ENCODE assay signal across 17 cellular contexts in the genomic region with DNA sequence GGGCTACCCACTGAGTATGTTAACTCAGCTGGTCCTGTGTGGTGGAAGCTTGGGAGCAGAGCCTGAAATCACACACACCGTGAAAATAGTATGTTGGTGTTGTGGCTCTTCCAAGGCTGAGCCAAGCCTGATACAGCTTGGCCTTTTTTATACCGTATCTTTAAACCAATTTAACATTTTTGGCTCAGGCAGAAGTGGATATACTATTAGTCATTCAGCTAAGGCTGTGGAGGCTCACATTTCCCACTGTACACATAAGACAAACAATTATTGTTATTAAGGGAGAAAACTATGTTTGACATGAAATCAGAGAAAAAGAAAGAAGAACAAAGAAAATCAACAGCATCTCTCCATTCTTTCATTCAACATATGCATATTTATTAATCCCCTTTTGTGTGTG.
DNase-seq lines count a peak whose midpoint lies in the region; ATAC-seq and TF ChIP-seq lines count a peak whose summit lies in the region.
"Had no signal": no experiment of that assay in that cellular context is flagged by ENCODE, and none has a peak within 500 bp of the region (broad histone marks: within the 10 kb centered on the region; RNA-seq: fewer than 3 reads in every experiment).

No MANE protein-coding gene starts in this region.

- H3K4me3 ChIP-seq in GM23248 (no peak overlapping the region), colonic mucosa (no peak overlapping the region)
- H3K4me3 ChIP-seq: A549, BLaER1 had no signal

- H4K20me1 ChIP-seq in GM23248 (ENCODE audit: insufficient read depth): no peaks in the 10 kb centered on the region
- H4K20me1 ChIP-seq: BLaER1 had no signal

- H3K4me1 ChIP-seq in GM23248 (ENCODE audit: insufficient read depth) (no peaks in the 10 kb centered on the region), colonic mucosa (no peaks in the 10 kb centered on the region)
- H3K4me1 ChIP-seq: A549, Caco-2 had no signal

- no peaks in the 10 kb centered on the region for H3K27me3 ChIP-seq in GM23248 (replicated peaks; ENCODE audit: insufficient read depth)
- no peaks in the 10 kb centered on the region for H3K27me3 ChIP-seq in colonic mucosa
- H3K27me3 ChIP-seq: BLaER1 had no signal

- POLR2A ChIA-PET in RWPE1 (lab: Yijun Ruan, JAX; ENCODE audit: low non-redundant PET): no interaction called here

- DNase-seq in GM23248 (peak; percentile 30), amniotic stem cell (lab: John Stamatoyannopoulos, UW) (peak; percentile 12), dedifferentiated amniotic fluid mesenchymal stem cell (ENCODE audit: extremely low spot score) (peak; percentile 59), stromal cell of bone marrow (ENCODE audit: low read depth) (peak; percentile 15), RWPE1 (ENCODE audit: low spot score) (no peak), medulla oblongata (ENCODE audit: extremely low spot score) (no peak), colonic mucosa (no peak)
- DNase-seq: AML-193; Caco-2; CD8-positive, alpha-beta memory T cell; DND-41; GF-D8; GOT3; H9 had no signal

- H3K79me2 ChIP-seq in GM23248 (ENCODE audit: insufficient read depth): no peaks in the 10 kb centered on the region

- no peaks in the 10 kb centered on the region for H3F3A ChIP-seq in GM23248 (ENCODE audit: insufficient read depth)

- no peak overlapping the region for H3K4me2 ChIP-seq in GM23248 (ENCODE audit: unreplicated experiment)
- H3K4me2 ChIP-seq: A549, BLaER1 had no signal

- CTCF ChIA-PET in RWPE1 (lab: Yijun Ruan, JAX): interaction anchor here (0.6 kb wide), 1 partner anchor 12 kb away, joined by 3 read pairs; no protein-coding TSS in a partner anchor

- in situ Hi-C loops in GM23248 (cut with MboI): no loop called here

- H3K27ac ChIP-seq in GM23248 (no peak overlapping the region), RWPE1 (no peak overlapping the region), colonic mucosa (no peak overlapping the region)
- H3K27ac ChIP-seq: A549, BLaER1 had no signal

- no peak overlapping the region for H2AFZ ChIP-seq in GM23248

- WGBS in GM23248 (ENCODE audit: low coverage in 1 of 2, low lambda C conversion rate in 2 of 2, missing lambda C conversion rate in 2 of 2), 2 experiments: 20 to 22% methylated on average over 2 of the region's 2 CpGs

- intact Hi-C loops in colonic mucosa (cut with DNase I): no loop called here

- H3K36me3 ChIP-seq in GM23248 (ENCODE audit: low read depth) (no peaks in the 10 kb centered on the region), colonic mucosa (no peaks in the 10 kb centered on the region)
- H3K36me3 ChIP-seq: BLaER1 had no signal

- no peak overlapping the region for H3K9ac ChIP-seq in GM23248
- no peak overlapping the region for H3K9ac ChIP-seq in colonic mucosa (ENCODE audit: low read depth in 2 of 2, low read length in 2 of 2)
- H3K9ac ChIP-seq: BLaER1 had no signal

- TF ChIP-seq CTCF in RWPE1 (conservative IDR thresholded peaks at IDR 0.05; ENCODE audit: low read depth): no peak
- no peak for TF ChIP-seq CTCF in colonic mucosa (IDR thresholded peaks at IDR 0.05)

- ATAC-seq in HG03139 (IDR thresholded peaks at IDR 0.05; ENCODE audit: unreplicated experiment): no peak

- H3K9me3 ChIP-seq in GM23248 (ENCODE audit: low read depth): no peaks in the 10 kb centered on the region
- H3K9me3 ChIP-seq in colonic mucosa: no peaks in the 10 kb centered on the region
- H3K9me3 ChIP-seq: A549, BLaER1, Caco-2 had no signal

- no peaks in the 10 kb centered on the region for H3K9me2 ChIP-seq in GM23248 (ENCODE audit: insufficient read depth)

Comparison
In these comparisons a context has a peak if more than half of its experiments do, and no peak if none do; other contexts are left out.
1. DNase-seq: peak in GM23248 (single experiment), amniotic stem cell (single experiment), dedifferentiated amniotic fluid mesenchymal stem cell (single experiment) and stromal cell of bone marrow (single experiment); none in RWPE1 (single experiment), medulla oblongata (single experiment) and colonic mucosa (single experiment).